In the genomic region with DNA sequence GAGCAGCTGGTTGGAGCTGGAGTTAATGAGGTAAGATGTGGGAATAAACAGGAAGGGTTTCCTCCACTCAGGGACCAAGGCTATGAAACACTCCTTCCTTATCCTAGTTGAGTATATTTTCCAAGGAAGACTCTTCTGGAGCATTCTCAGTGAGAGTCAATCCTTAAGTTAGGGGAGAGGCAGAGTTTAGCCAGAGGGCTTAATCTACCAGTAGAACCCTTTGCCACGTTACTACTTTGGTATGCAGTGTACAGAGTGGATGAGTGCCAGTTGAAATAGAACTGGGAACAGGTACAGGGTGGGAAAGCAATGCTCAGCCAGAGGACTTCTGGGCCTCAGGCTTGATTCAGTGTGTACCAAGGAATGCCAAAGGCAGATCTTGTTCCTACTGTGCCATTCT, we compare ENCODE assay signal across 24 cellular contexts.
DNase-seq lines count a peak whose midpoint lies in the region; ATAC-seq and TF ChIP-seq lines count a peak whose summit lies in the region.
"Had no signal": no experiment of that assay in that cellular context is flagged by ENCODE, and none has a peak within 500 bp of the region (broad histone marks: within the 10 kb centered on the region; RNA-seq: fewer than 3 reads in every experiment).

No MANE protein-coding gene starts in this region.

- intact Hi-C loops in left ventricle myocardium superior (cut with micrococcal nuclease), result no loop called here
- intact Hi-C loops in cardiac septum (cut with DNase I), result loop anchor here (10.0 kb wide), 1 partner anchor 233 kb away; no protein-coding TSS in a partner anchor

- no peaks in the 10 kb centered on the region for H3K27me3 ChIP-seq in RWPE2 (ENCODE audit: insufficient read depth, poor library complexity, severe bottlenecking)
- H3K27me3 ChIP-seq in foreskin keratinocyte, result no peaks in the 10 kb centered on the region
- H3K27me3 ChIP-seq: BE2C, hepatocyte had no signal

- H3K27ac ChIP-seq in RWPE2 (ENCODE audit: poor library complexity, severe bottlenecking), result peak overlapping the region; percentile 47
- H3K27ac ChIP-seq in foreskin keratinocyte, result no peak overlapping the region
- H3K27ac ChIP-seq: hepatocyte had no signal

- H3K27me3 Mint-ChIP-seq in natural killer cell treated with Interleukin-12 subunit alpha and Interleukin-12 subunit beta and Interleukin-15 and Interleukin-18, amount 100 ng/mL, for 72 hours, result no peaks in the 10 kb centered on the region
- H3K27me3 Mint-ChIP-seq: activated CD4-positive, alpha-beta T cell treated with anti-CD3 and anti-CD28 coated beads for 36 hours; stimulated activated memory B cell treated with anti-CD40 and anti-IgM and Interleukin-4, amounts not matched to agents 10 μg/mL and 1 μg/mL and 100 μg/mL, for 72 hours had no signal

- peaks cover 6% of the 10 kb centered on the region for H3K36me3 Mint-ChIP-seq in natural killer cell treated with Interleukin-12 subunit alpha and Interleukin-12 subunit beta and Interleukin-15 and Interleukin-18, amount 100 ng/mL, for 72 hours

- peak; percentile 79 for ATAC-seq in left ventricle myocardium superior
- peak; percentile 91 for ATAC-seq in RWPE2 (ENCODE audit: low read depth)
- peak; percentile 85 for ATAC-seq in foreskin keratinocyte
- no peak for ATAC-seq in GM18868 (IDR thresholded peaks at IDR 0.05; ENCODE audit: unreplicated experiment)
- ATAC-seq in GM21576 (IDR thresholded peaks at IDR 0.05; ENCODE audit: unreplicated experiment), result no peak
- ATAC-seq in natural killer cell treated with Interleukin-12 subunit alpha and Interleukin-12 subunit beta and Interleukin-15 and Interleukin-18, amount 100 ng/mL, for 72 hours, result no peak
- ATAC-seq: activated CD4-positive, alpha-beta T cell treated with anti-CD3 and anti-CD28 coated beads for 36 hours; activated T-cell treated with anti-CD3 and anti-CD28 coated beads, Interleukin-2, amount 50 U/mL, for 4 hours; stimulated activated memory B cell treated with anti-CD40 and anti-IgM and Interleukin-4, amounts not matched to agents 10 μg/mL and 1 μg/mL and 100 μg/mL, for 72 hours had no signal

- DNase-seq in left ventricle myocardium superior, result no peak
- no peak for DNase-seq in cardiac septum (ENCODE audit: low spot score)
- no peak for DNase-seq in RWPE2 (ENCODE audit: low spot score)
- DNase-seq in foreskin keratinocyte, result peak; percentile 67 to 83
- no peak for DNase-seq in mesenteric fat pad (ENCODE audit: low spot score)
- no peak for DNase-seq in natural killer cell treated with Interleukin-12 subunit alpha and Interleukin-12 subunit beta and Interleukin-15 and Interleukin-18, amount 100 ng/mL, for 72 hours (ENCODE audit: low spot score)
- DNase-seq: activated CD4-positive, alpha-beta T cell treated with anti-CD3 and anti-CD28 coated beads for 36 hours; activated naive CD4-positive, alpha-beta T cell; activated T-cell treated with anti-CD3 and anti-CD28 coated beads, Interleukin-2, amount 50 U/mL, for 4 hours; amygdala; BE2C; caudate nucleus; dermis blood vessel endothelial cell; DMS79; MM.1S; NCI-H1436 treated with DMSO at 0.1 percent for 48 hours; NCI-H524; Right ventricle myocardium superior; small intestine; stimulated activated CD4-positive, alpha-beta T cell treated with anti-CD3 and anti-CD28 coated beads, Interleukin-2, amount 100 ng/mL, for 24 hours had no signal

- no peaks in the 10 kb centered on the region for H3K36me3 ChIP-seq in RWPE2 (ENCODE audit: low read depth)
- H3K36me3 ChIP-seq: BE2C had no signal

- no peak for TF ChIP-seq CTCF in RWPE2 (IDR thresholded peaks at IDR 0.05; ENCODE audit: poor library complexity, severe bottlenecking)
- TF ChIP-seq CTCF in foreskin keratinocyte (conservative IDR thresholded peaks at IDR 0.05), result no peak

- H3K4me3 Mint-ChIP-seq in natural killer cell treated with Interleukin-12 subunit alpha and Interleukin-12 subunit beta and Interleukin-15 and Interleukin-18, amount 100 ng/mL, for 72 hours, result no peak overlapping the region
- H3K4me3 Mint-ChIP-seq: activated CD4-positive, alpha-beta T cell treated with anti-CD3 and anti-CD28 coated beads for 36 hours; activated T-cell treated with anti-CD3 and anti-CD28 coated beads, Interleukin-2, amount 50 U/mL, for 4 hours; stimulated activated memory B cell treated with anti-CD40 and anti-IgM and Interleukin-4, amounts not matched to agents 10 μg/mL and 1 μg/mL and 100 μg/mL, for 72 hours had no signal

- no peak overlapping the region for H3K4me3 ChIP-seq in RWPE2 (ENCODE audit: severe bottlenecking)
- H3K4me3 ChIP-seq: hepatocyte had no signal

- no peak overlapping the region for H3K27ac Mint-ChIP-seq in natural killer cell treated with Interleukin-12 subunit alpha and Interleukin-12 subunit beta and Interleukin-15 and Interleukin-18, amount 100 ng/mL, for 72 hours
- H3K27ac Mint-ChIP-seq: activated CD4-positive, alpha-beta T cell treated with anti-CD3 and anti-CD28 coated beads for 36 hours; stimulated activated memory B cell treated with anti-CD40 and anti-IgM and Interleukin-4, amounts not matched to agents 10 μg/mL and 1 μg/mL and 100 μg/mL, for 72 hours had no signal

- H3K4me1 Mint-ChIP-seq in natural killer cell treated with Interleukin-12 subunit alpha and Interleukin-12 subunit beta and Interleukin-15 and Interleukin-18, amount 100 ng/mL, for 72 hours (ENCODE audit: low read depth in 2 of 2), result peaks cover 0 to 3% of the 10 kb centered on the region in 2 donors

- H3K9me3 Mint-ChIP-seq in natural killer cell treated with Interleukin-12 subunit alpha and Interleukin-12 subunit beta and Interleukin-15 and Interleukin-18, amount 100 ng/mL, for 72 hours, result peaks cover 8% of the 10 kb centered on the region
- H3K9me3 Mint-ChIP-seq: stimulated activated memory B cell treated with anti-CD40 and anti-IgM and Interleukin-4, amounts not matched to agents 10 μg/mL and 1 μg/mL and 100 μg/mL, for 72 hours had no signal

- no peaks in the 10 kb centered on the region for H3K9me3 ChIP-seq in RWPE2 (ENCODE audit: severe bottlenecking)
- H3K9me3 ChIP-seq: BE2C had no signal

- peaks cover 26% of the 10 kb centered on the region for H3K4me1 ChIP-seq in RWPE2 (ENCODE audit: insufficient read depth, poor library complexity, severe bottlenecking)
- peaks cover 25% of the 10 kb centered on the region for H3K4me1 ChIP-seq in foreskin keratinocyte
- H3K4me1 ChIP-seq: BE2C had no signal

Comparison
In these comparisons a context has a peak if more than half of its experiments do, and no peak if none do; other contexts are left out.
1. ATAC-seq: peak in left ventricle myocardium superior (single experiment), RWPE2 (single experiment) and foreskin keratinocyte (single experiment); none in GM18868 (single experiment), GM21576 (single experiment) and natural killer cell treated with Interleukin-12 subunit alpha and Interleukin-12 subunit beta and Interleukin-15 and Interleukin-18, amount 100 ng/mL, for 72 hours (0 of 2).
2. DNase-seq: peak in foreskin keratinocyte (2 of 2); none in left ventricle myocardium superior (single experiment), cardiac septum (single experiment), RWPE2 (single experiment), mesenteric fat pad (single experiment) and natural killer cell treated with Interleukin-12 subunit alpha and Interleukin-12 subunit beta and Interleukin-15 and Interleukin-18, amount 100 ng/mL, for 72 hours (single experiment).